ENCODE assay signal across 11 cellular contexts in the genomic region with DNA sequence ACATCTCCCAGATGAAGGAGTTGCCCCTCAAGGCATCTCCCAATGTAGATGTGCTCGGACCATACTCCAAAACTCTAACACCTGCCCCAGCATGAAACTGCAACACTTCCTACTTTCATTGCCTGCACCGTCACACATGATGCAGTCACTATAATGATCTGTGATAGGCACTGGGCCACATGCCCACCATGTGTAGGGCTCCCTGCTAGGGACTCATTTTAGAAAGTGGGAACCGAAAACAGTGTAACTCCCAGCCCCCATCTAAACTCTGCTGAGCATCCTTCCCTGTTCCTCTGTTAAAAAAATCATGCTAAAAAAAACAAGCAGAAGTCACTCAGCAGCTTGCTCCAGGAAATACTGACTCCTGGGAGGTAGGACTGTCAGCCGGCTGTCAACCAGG.
DNase-seq lines count a peak whose midpoint lies in the region; ATAC-seq and TF ChIP-seq lines count a peak whose summit lies in the region.
"Had no signal": no experiment of that assay in that cellular context is flagged by ENCODE, and none has a peak within 500 bp of the region (broad histone marks: within the 10 kb centered on the region; RNA-seq: fewer than 3 reads in every experiment).

No MANE protein-coding gene starts in this region.

- no peak overlapping the region for H3K4me3 Mint-ChIP-seq in neural progenitor cell

- H3K4me1 Mint-ChIP-seq in neural progenitor cell = peaks cover 34% of the 10 kb centered on the region

- no peak overlapping the region for H3K27ac Mint-ChIP-seq in neural progenitor cell

- peak; percentile 80 for DNase-seq in OCI-LY7 (ENCODE audit: low spot score)
- no peak for DNase-seq in neural progenitor cell (ENCODE audit: low spot score)
- DNase-seq in NCI-H1694 (lab: John Stamatoyannopoulos, UW) = no peak
- no peak for DNase-seq in NCI-H1436 treated with DMSO at 0.1 percent for 48 hours (lab: John Stamatoyannopoulos, UW)
- DNase-seq in hippocampal formation (lab: John Stamatoyannopoulos, UW) = no peak
- DNase-seq: ACHN, GM23248, SK-N-SH had no signal

- H4K20me1 ChIP-seq in BLaER1 treated with 17β-estradiol and CSF1 and Interleukin-3, amounts not matched to agents 10 nM and 100 nM = no peaks in the 10 kb centered on the region
- H4K20me1 ChIP-seq in OCI-LY7 (ENCODE audit: insufficient read depth, low read length) (no peaks in the 10 kb centered on the region), neural progenitor cell (ENCODE audit: low read depth) (no peaks in the 10 kb centered on the region)

- no peaks in the 10 kb centered on the region for H3K9me3 ChIP-seq in BLaER1 treated with 17β-estradiol and CSF1 and Interleukin-3, amounts not matched to agents 10 nM and 100 nM (replicated peaks in 1 of 11)
- H3K9me3 ChIP-seq in OCI-LY7 (ENCODE audit: low read length) (no peaks in the 10 kb centered on the region), neural progenitor cell (ENCODE audit: low read depth) (no peaks in the 10 kb centered on the region)
- H3K9me3 ChIP-seq: SK-N-SH had no signal

- intact Hi-C loops in OCI-LY7 (cut with micrococcal nuclease; ENCODE audit: unreplicated experiment) = no loop called here

- peak overlapping the region in 5 of 11 experiments; percentile 20 to 44 (median 28); a peak in 7 of 22 replicates for H3K9ac ChIP-seq in BLaER1 treated with 17β-estradiol and CSF1 and Interleukin-3, amounts not matched to agents 10 nM and 100 nM
- no peak overlapping the region for H3K9ac ChIP-seq in neural progenitor cell
- H3K9ac ChIP-seq: GM23248, SK-N-SH had no signal

- H3K9me3 Mint-ChIP-seq in neural progenitor cell = peaks cover 2% of the 10 kb centered on the region

- H3K4me3 ChIP-seq in BLaER1 treated with 17β-estradiol and CSF1 and Interleukin-3, amounts not matched to agents 10 nM and 100 nM = no peak overlapping the region
- H3K4me3 ChIP-seq in OCI-LY7 (ENCODE audit: low read depth, low read length, poor library complexity, severe bottlenecking) = no peak overlapping the region
- no peak overlapping the region for H3K4me3 ChIP-seq in neural progenitor cell
- H3K4me3 ChIP-seq: GM23248 had no signal

- no peaks in the 10 kb centered on the region for H3K27me3 ChIP-seq in BLaER1 treated with 17β-estradiol and CSF1 and Interleukin-3, amounts not matched to agents 10 nM and 100 nM
- H3K27me3 ChIP-seq in neural progenitor cell = no peaks in the 10 kb centered on the region

- POLR2A ChIA-PET in OCI-LY7 (lab: Charles Lee) = no interaction called here

- CTCF ChIA-PET in OCI-LY7 (lab: Charles Lee; ENCODE audit: unreplicated experiment) = no interaction called here

- BruUV-seq in OCI-LY7 (replicated peaks; lab: Mats Ljungman, UMichigan) = no TSS peak

- H3K9me2 ChIP-seq in OCI-LY7 (ENCODE audit: insufficient read depth, low read length) = no peaks in the 10 kb centered on the region
- H3K9me2 ChIP-seq: SK-N-SH had no signal

- TF ChIP-seq CTCF in OCI-LY7 (conservative IDR thresholded peaks at IDR 0.05; ENCODE audit: low read length) = no peak
- TF ChIP-seq CTCF in neural progenitor cell (IDR thresholded peaks at IDR 0.05) = no peak

- no peaks in the 10 kb centered on the region for H3K36me3 Mint-ChIP-seq in neural progenitor cell

- no peaks in the 10 kb centered on the region for H3K36me3 ChIP-seq in BLaER1 treated with 17β-estradiol and CSF1 and Interleukin-3, amounts not matched to agents 10 nM and 100 nM
- no peaks in the 10 kb centered on the region for H3K36me3 ChIP-seq in OCI-LY7 (ENCODE audit: insufficient read depth, low read length)
- no peaks in the 10 kb centered on the region for H3K36me3 ChIP-seq in neural progenitor cell

- no peaks in the 10 kb centered on the region for H3F3A ChIP-seq in neural progenitor cell (ENCODE audit: low read depth)

- peak overlapping the region in 9 of 11 experiments; percentile 5 to 68 (median 50); a peak in 14 of 22 replicates for H3K27ac ChIP-seq in BLaER1 treated with 17β-estradiol and CSF1 and Interleukin-3, amounts not matched to agents 10 nM and 100 nM
- peak overlapping the region; percentile 35 for H3K27ac ChIP-seq in OCI-LY7 (ENCODE audit: low read depth, low read length, poor library complexity, severe bottlenecking)
- H3K27ac ChIP-seq in neural progenitor cell = no peak overlapping the region
- H3K27ac ChIP-seq: GM23248 had no signal

- H3K79me2 ChIP-seq in OCI-LY7 (ENCODE audit: insufficient read depth, low read depth, low read length) = no peaks in the 10 kb centered on the region
- no peaks in the 10 kb centered on the region for H3K79me2 ChIP-seq in neural progenitor cell (ENCODE audit: low read depth)

- peak overlapping the region; percentile 63 to 85 (median 72) for H3K4me2 ChIP-seq in BLaER1 treated with 17β-estradiol and CSF1 and Interleukin-3, amounts not matched to agents 10 nM and 100 nM
- H3K4me2 ChIP-seq in OCI-LY7 (ENCODE audit: low read length) = peak overlapping the region; percentile 47
- H3K4me2 ChIP-seq in neural progenitor cell = no peak overlapping the region
- H3K4me2 ChIP-seq: SK-N-SH had no signal

- peaks cover 39 to 63% (median 50%) of the 10 kb centered on the region in 10 experiments for H3K4me1 ChIP-seq in BLaER1 treated with 17β-estradiol and CSF1 and Interleukin-3, amounts not matched to agents 10 nM and 100 nM
- peaks cover 18% of the 10 kb centered on the region for H3K4me1 ChIP-seq in OCI-LY7 (ENCODE audit: insufficient read depth, low read length, poor library complexity, severe bottlenecking)
- H3K4me1 ChIP-seq in neural progenitor cell = no peaks in the 10 kb centered on the region

- H2AFZ ChIP-seq in OCI-LY7 (ENCODE audit: low read length) (peak overlapping the region; percentile 66), neural progenitor cell (replicated peaks) (no peak overlapping the region)
- H2AFZ ChIP-seq: GM23248 had no signal

- peaks cover 2% of the 10 kb centered on the region for H3K27me3 Mint-ChIP-seq in neural progenitor cell (ENCODE audit: insufficient read depth, low read depth)

- peak; percentile 92 for ATAC-seq in GM19463 (IDR thresholded peaks at IDR 0.05; ENCODE audit: unreplicated experiment)
- ATAC-seq in HG03103 (IDR thresholded peaks at IDR 0.05; ENCODE audit: low read depth, unreplicated experiment) = peak; percentile 96
